9 cellular contexts compared by ENCODE assay signal in genomic region chr14:99579903-99580570, GRCh38. TPM values are rescaled to one million over a fixed set of nuclear protein-coding genes. Genes with fewer than 3 reads are reported as not detected.
DNase-seq lines count a peak whose midpoint lies in the region; ATAC-seq, FAIRE-seq and TF ChIP-seq lines count a peak whose summit lies in the region.
"Had no signal": no experiment of that assay in that cellular context is flagged by ENCODE, and none has a peak within 500 bp of the region (broad histone marks: within the 10 kb centered on the region; RNA-seq: fewer than 3 reads in every experiment).

No MANE protein-coding gene starts in this region.

- no peaks in the 10 kb centered on the region for H3K27me3 Mint-ChIP-seq in HFFc6 (ENCODE audit: insufficient read depth)
- H3K27me3 Mint-ChIP-seq in activated CD4-positive, alpha-beta memory T cell treated with anti-CD3 and anti-CD28 coated beads, Interleukin-2, amount 10 ng/mL, durations not matched to agents 7 days and 5 days, result no peaks in the 10 kb centered on the region

- ATAC-seq in stimulated activated naive CD8-positive, alpha-beta T cell treated with anti-CD3 and anti-CD28 coated beads, Interleukin-15, Interleukin-2, amounts not matched to agents 100 U/mL and 50 U/mL, for 24 hours, result no peak

- H3K9me3 Mint-ChIP-seq in HFFc6, result no peaks in the 10 kb centered on the region
- H3K9me3 Mint-ChIP-seq in activated CD4-positive, alpha-beta memory T cell treated with anti-CD3 and anti-CD28 coated beads, Interleukin-2, amount 10 ng/mL, durations not matched to agents 7 days and 5 days, result no peaks in the 10 kb centered on the region

- H3K4me1 ChIP-seq in small intestine (ENCODE audit: control insufficient read depth in 2 of 2, insufficient read depth in 1 of 2, low read depth in 1 of 2, low read length in 1 of 2) (peaks cover 4 to 6% of the 10 kb centered on the region in 2 donors), BE2C (peaks cover 42% of the 10 kb centered on the region)

- POLR2A ChIA-PET in activated CD4-positive, alpha-beta memory T cell treated with anti-CD3 and anti-CD28 coated beads, Interleukin-2, amount 10 ng/mL, durations not matched to agents 7 days and 5 days (lab: Charles Lee), result no interaction called here

- H3K36me3 ChIP-seq in small intestine (ENCODE audit: control insufficient read depth in 2 of 2, insufficient read depth in 2 of 2, low read length in 2 of 2) (no peaks in the 10 kb centered on the region), BE2C (peaks cover 14% of the 10 kb centered on the region; the same call in 1 of the 2 replicates)

- peaks cover 66% of the 10 kb centered on the region for H3K4me1 Mint-ChIP-seq in HFFc6 (ENCODE audit: low read depth)
- H3K4me1 Mint-ChIP-seq in activated CD4-positive, alpha-beta memory T cell treated with anti-CD3 and anti-CD28 coated beads, Interleukin-2, amount 10 ng/mL, durations not matched to agents 7 days and 5 days, result no peaks in the 10 kb centered on the region

- H3K4me3 Mint-ChIP-seq in HFFc6, result peak overlapping the region; percentile 71
- no peak overlapping the region for H3K4me3 Mint-ChIP-seq in activated CD4-positive, alpha-beta memory T cell treated with anti-CD3 and anti-CD28 coated beads, Interleukin-2, amount 10 ng/mL, durations not matched to agents 7 days and 5 days

- no peaks in the 10 kb centered on the region for H3K9me3 ChIP-seq in iPS-18c (ENCODE audit: control insufficient read depth, insufficient read depth, low read length)
- H3K9me3 ChIP-seq in small intestine (ENCODE audit: control insufficient read depth, low read depth), result no peaks in the 10 kb centered on the region
- no peaks in the 10 kb centered on the region for H3K9me3 ChIP-seq in BE2C

- FAIRE-seq in small intestine (lab: Jason Lieb, UNC), result no peak

- peak overlapping the region; percentile 3; the same call in 1 of the 2 replicates for H3K4me3 ChIP-seq in iPS-18c (ENCODE audit: insufficient read depth, low read depth, low read length)
- H3K4me3 ChIP-seq in small intestine (ENCODE audit: low read depth in 1 of 2, low read length in 2 of 2), result no peak overlapping the region
- H3K4me3 ChIP-seq in BE2C (ENCODE audit: low read depth, low read length), result no peak overlapping the region
- H3K4me3 ChIP-seq in coronary artery, result no peak overlapping the region

- DNase-seq in HFFc6 (peak; percentile 52), small intestine (peak; percentile 75), BE2C (no peak), coronary artery (ENCODE audit: low spot score) (no peak)
- no peak for DNase-seq in stimulated activated naive CD8-positive, alpha-beta T cell treated with anti-CD3 and anti-CD28 coated beads, Interleukin-15, Interleukin-2, amounts not matched to agents 100 U/mL and 50 U/mL, for 24 hours
- DNase-seq in activated CD4-positive, alpha-beta memory T cell treated with anti-CD3 and anti-CD28 coated beads, Interleukin-2, amount 10 ng/mL, durations not matched to agents 7 days and 5 days, result no peak
- DNase-seq: stimulated activated CD4-positive, alpha-beta T cell treated with anti-CD3 and anti-CD28 coated beads, Interleukin-4, amount 100 ng/mL, for 1 hour had no signal

- H3K27ac ChIP-seq in VCaP (peak overlapping the region; percentile 92), small intestine (ENCODE audit: low read depth in 1 of 2, low read length in 1 of 2) (peak overlapping the region; percentile 72 to 92), coronary artery (no peak overlapping the region)

- no peaks in the 10 kb centered on the region; the same call in 1 of the 2 replicates for H3K36me3 Mint-ChIP-seq in HFFc6 (ENCODE audit: low read depth)
- no peaks in the 10 kb centered on the region for H3K36me3 Mint-ChIP-seq in activated CD4-positive, alpha-beta memory T cell treated with anti-CD3 and anti-CD28 coated beads, Interleukin-2, amount 10 ng/mL, durations not matched to agents 7 days and 5 days (ENCODE audit: low read depth)

- H3K27me3 ChIP-seq in small intestine (ENCODE audit: control insufficient read depth in 2 of 2, insufficient read depth in 2 of 2, low read length in 2 of 2) (no peaks in the 10 kb centered on the region), BE2C (no peaks in the 10 kb centered on the region)

- no peak for TF ChIP-seq CTCF in HFFc6 (IDR thresholded peaks at IDR 0.05)
- no peak for TF ChIP-seq CTCF in VCaP (conservative IDR thresholded peaks at IDR 0.05)
- TF ChIP-seq CTCF in BE2C (IDR thresholded peaks at IDR 0.05; ENCODE audit: low read depth, low read length), result no peak
- no peak for TF ChIP-seq CTCF in coronary artery (IDR thresholded peaks at IDR 0.05)

- peak overlapping the region; percentile 85 for H3K27ac Mint-ChIP-seq in HFFc6
- no peak overlapping the region for H3K27ac Mint-ChIP-seq in activated CD4-positive, alpha-beta memory T cell treated with anti-CD3 and anti-CD28 coated beads, Interleukin-2, amount 10 ng/mL, durations not matched to agents 7 days and 5 days

- WGBS in small intestine, 3 donors, result 27 to 47% (median 35%) methylated on average over 14 of the region's 14 CpGs

- CTCF ChIA-PET in activated CD4-positive, alpha-beta memory T cell treated with anti-CD3 and anti-CD28 coated beads, Interleukin-2, amount 10 ng/mL, durations not matched to agents 7 days and 5 days (lab: Charles Lee), result no interaction called here

RNA-seq across cellular contexts. Expression of gene CCDC85C, which starts 24.0 kb away (rescaled TPM):
- 10 to 100 TPM; 31.3 to 41.4 (median 34.3) TPM for total RNA-seq in HFFc6 (2021; fragmentation: NEBNext Ultra II Directional; extraction: Animal tissue kit (Norgen Biotek cat#: 25700))
- polyA plus RNA-seq in small intestine, result 10 to 100 TPM; 17.6 to 42.3 (median 26.8) TPM
- polyA plus RNA-seq in BE2C (2012; ENCODE audit: insufficient read depth, insufficient read length, low read depth), result 66.5 TPM
- 10 to 100 TPM; 10.2 to 11.7 TPM for total RNA-seq in activated CD4-positive, alpha-beta memory T cell treated with anti-CD3 and anti-CD28 coated beads, Interleukin-2, amount 10 ng/mL, durations not matched to agents 7 days and 5 days

Comparison
In these comparisons a context has a peak if more than half of its experiments do, and no peak if none do; other contexts are left out.
1. DNase-seq: peak in HFFc6 (single experiment) and small intestine (single experiment); none in BE2C (single experiment), stimulated activated naive CD8-positive, alpha-beta T cell treated with anti-CD3 and anti-CD28 coated beads, Interleukin-15, Interleukin-2, amounts not matched to agents 100 U/mL and 50 U/mL, for 24 hours (single experiment), coronary artery (single experiment) and activated CD4-positive, alpha-beta memory T cell treated with anti-CD3 and anti-CD28 coated beads, Interleukin-2, amount 10 ng/mL, durations not matched to agents 7 days and 5 days (single experiment).
2. H3K27ac ChIP-seq: peak in VCaP (single experiment) and small intestine (2 of 2); none in coronary artery (0 of 2).